ENCODE assay signal across 1 cellular context in the genomic region with DNA sequence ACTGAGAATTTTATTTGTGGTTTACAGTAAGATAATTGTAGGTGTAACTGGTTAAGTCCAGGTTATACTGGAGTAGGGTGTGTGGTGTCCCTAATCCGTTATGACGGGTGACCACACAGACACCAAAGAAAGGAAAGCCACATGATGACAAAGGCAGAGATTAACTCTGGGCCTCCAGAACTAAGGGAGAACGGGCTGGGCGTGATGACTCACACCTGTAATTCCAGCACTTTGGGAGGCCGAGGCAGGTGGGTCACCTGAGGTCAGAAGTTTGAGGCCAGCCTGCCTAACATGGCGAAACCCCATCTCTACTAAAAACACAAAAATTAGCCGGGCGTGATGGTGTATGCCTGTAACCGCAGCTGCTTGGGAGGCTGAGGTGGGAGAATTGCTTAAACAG.
TF ChIP-seq lines count a peak whose summit lies in the region.

No MANE protein-coding gene starts in this region.

TF ChIP-seq in HepG2, 621 proteins besides CTCF, POLR2A, EP300 and RAD21 (continued from another document and continues in another):
- no peak for TF ChIP-seq ZNF570 (CRISPR knock-in tag; IDR thresholded peaks at IDR 0.05; ENCODE audit: borderline replicate concordance)
- TF ChIP-seq, protein P1, sequence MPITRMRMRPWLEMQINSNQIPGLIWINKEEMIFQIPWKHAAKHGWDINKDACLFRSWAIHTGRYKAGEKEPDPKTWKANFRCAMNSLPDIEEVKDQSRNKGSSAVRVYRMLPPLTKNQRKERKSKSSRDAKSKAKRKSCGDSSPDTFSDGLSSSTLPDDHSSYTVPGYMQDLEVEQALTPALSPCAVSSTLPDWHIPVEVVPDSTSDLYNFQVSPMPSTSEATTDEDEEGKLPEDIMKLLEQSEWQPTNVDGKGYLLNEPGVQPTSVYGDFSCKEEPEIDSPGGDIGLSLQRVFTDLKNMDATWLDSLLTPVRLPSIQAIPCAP (CRISPR knock-in tag; IDR thresholded peaks at IDR 0.05; ENCODE audit: low read depth), result no peak
- no peak for TF ChIP-seq ZNF562 (CRISPR knock-in tag; IDR thresholded peaks at IDR 0.05; ENCODE audit: borderline replicate concordance)
- peak; percentile 80 for TF ChIP-seq RXRA (CRISPR knock-in tag; IDR thresholded peaks at IDR 0.05)
- no peak for TF ChIP-seq PHF8 (CRISPR knock-in tag; IDR thresholded peaks at IDR 0.05)
- TF ChIP-seq, protein P2, sequence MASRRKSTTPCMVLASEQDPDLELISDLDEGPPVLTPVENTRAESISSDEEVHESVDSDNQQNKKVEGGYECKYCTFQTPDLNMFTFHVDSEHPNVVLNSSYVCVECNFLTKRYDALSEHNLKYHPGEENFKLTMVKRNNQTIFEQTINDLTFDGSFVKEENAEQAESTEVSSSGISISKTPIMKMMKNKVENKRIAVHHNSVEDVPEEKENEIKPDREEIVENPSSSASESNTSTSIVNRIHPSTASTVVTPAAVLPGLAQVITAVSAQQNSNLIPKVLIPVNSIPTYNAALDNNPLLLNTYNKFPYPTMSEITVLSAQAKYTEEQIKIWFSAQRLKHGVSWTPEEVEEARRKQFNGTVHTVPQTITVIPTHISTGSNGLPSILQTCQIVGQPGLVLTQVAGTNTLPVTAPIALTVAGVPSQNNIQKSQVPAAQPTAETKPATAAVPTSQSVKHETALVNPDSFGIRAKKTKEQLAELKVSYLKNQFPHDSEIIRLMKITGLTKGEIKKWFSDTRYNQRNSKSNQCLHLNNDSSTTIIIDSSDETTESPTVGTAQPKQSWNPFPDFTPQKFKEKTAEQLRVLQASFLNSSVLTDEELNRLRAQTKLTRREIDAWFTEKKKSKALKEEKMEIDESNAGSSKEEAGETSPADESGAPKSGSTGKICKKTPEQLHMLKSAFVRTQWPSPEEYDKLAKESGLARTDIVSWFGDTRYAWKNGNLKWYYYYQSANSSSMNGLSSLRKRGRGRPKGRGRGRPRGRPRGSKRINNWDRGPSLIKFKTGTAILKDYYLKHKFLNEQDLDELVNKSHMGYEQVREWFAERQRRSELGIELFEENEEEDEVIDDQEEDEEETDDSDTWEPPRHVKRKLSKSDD (CRISPR knock-in tag; IDR thresholded peaks at IDR 0.05; ENCODE audit: low read depth), result no peak
- TF ChIP-seq PAWR (CRISPR knock-in tag; IDR thresholded peaks at IDR 0.05; ENCODE audit: borderline replicate concordance), result no peak
- TF ChIP-seq NPAS2 (CRISPR knock-in tag; IDR thresholded peaks at IDR 0.05; ENCODE audit: borderline replicate concordance), result no peak
- no peak for TF ChIP-seq SRSF4 (IDR thresholded peaks at IDR 0.05; ENCODE audit: low read depth, low read length, poor library complexity, severe bottlenecking)
- TF ChIP-seq, protein P3, sequence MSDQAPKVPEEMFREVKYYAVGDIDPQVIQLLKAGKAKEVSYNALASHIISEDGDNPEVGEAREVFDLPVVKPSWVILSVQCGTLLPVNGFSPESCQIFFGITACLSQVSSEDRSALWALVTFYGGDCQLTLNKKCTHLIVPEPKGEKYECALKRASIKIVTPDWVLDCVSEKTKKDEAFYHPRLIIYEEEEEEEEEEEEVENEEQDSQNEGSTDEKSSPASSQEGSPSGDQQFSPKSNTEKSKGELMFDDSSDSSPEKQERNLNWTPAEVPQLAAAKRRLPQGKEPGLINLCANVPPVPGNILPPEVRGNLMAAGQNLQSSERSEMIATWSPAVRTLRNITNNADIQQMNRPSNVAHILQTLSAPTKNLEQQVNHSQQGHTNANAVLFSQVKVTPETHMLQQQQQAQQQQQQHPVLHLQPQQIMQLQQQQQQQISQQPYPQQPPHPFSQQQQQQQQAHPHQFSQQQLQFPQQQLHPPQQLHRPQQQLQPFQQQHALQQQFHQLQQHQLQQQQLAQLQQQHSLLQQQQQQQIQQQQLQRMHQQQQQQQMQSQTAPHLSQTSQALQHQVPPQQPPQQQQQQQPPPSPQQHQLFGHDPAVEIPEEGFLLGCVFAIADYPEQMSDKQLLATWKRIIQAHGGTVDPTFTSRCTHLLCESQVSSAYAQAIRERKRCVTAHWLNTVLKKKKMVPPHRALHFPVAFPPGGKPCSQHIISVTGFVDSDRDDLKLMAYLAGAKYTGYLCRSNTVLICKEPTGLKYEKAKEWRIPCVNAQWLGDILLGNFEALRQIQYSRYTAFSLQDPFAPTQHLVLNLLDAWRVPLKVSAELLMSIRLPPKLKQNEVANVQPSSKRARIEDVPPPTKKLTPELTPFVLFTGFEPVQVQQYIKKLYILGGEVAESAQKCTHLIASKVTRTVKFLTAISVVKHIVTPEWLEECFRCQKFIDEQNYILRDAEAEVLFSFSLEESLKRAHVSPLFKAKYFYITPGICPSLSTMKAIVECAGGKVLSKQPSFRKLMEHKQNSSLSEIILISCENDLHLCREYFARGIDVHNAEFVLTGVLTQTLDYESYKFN (CRISPR knock-in tag; conservative IDR thresholded peaks at IDR 0.05), result peak; percentile 19; the same call in 1 of the 2 replicates
- no peak for TF ChIP-seq SPEN (CRISPR knock-in tag; IDR thresholded peaks at IDR 0.05; ENCODE audit: low read depth)
- no peak for TF ChIP-seq REXO4 (CRISPR knock-in tag; IDR thresholded peaks at IDR 0.05; ENCODE audit: borderline replicate concordance)
- TF ChIP-seq, protein P4, sequence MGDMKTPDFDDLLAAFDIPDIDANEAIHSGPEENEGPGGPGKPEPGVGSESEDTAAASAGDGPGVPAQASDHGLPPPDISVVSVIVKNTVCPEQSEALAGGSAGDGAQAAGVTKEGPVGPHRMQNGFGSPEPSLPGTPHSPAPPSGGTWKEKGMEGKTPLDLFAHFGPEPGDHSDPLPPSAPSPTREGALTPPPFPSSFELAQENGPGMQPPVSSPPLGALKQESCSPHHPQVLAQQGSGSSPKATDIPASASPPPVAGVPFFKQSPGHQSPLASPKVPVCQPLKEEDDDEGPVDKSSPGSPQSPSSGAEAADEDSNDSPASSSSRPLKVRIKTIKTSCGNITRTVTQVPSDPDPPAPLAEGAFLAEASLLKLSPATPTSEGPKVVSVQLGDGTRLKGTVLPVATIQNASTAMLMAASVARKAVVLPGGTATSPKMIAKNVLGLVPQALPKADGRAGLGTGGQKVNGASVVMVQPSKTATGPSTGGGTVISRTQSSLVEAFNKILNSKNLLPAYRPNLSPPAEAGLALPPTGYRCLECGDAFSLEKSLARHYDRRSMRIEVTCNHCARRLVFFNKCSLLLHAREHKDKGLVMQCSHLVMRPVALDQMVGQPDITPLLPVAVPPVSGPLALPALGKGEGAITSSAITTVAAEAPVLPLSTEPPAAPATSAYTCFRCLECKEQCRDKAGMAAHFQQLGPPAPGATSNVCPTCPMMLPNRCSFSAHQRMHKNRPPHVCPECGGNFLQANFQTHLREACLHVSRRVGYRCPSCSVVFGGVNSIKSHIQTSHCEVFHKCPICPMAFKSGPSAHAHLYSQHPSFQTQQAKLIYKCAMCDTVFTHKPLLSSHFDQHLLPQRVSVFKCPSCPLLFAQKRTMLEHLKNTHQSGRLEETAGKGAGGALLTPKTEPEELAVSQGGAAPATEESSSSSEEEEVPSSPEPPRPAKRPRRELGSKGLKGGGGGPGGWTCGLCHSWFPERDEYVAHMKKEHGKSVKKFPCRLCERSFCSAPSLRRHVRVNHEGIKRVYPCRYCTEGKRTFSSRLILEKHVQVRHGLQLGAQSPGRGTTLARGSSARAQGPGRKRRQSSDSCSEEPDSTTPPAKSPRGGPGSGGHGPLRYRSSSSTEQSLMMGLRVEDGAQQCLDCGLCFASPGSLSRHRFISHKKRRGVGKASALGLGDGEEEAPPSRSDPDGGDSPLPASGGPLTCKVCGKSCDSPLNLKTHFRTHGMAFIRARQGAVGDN (CRISPR knock-in tag; IDR thresholded peaks at IDR 0.05), result no peak
- TF ChIP-seq NR3C1 (CRISPR knock-in tag; IDR thresholded peaks at IDR 0.05), result no peak
- TF ChIP-seq RELA (CRISPR knock-in tag; IDR thresholded peaks at IDR 0.05), result no peak
- no peak for TF ChIP-seq STAT5B (CRISPR knock-in tag; IDR thresholded peaks at IDR 0.05)
- no peak for TF ChIP-seq GATAD1 (CRISPR knock-in tag; IDR thresholded peaks at IDR 0.05)
- TF ChIP-seq SOX5 (CRISPR knock-in tag; IDR thresholded peaks at IDR 0.05; ENCODE audit: borderline replicate concordance), result peak; percentile 71; the same call in 1 of the 2 replicates
- no peak for TF ChIP-seq ZZZ3 (CRISPR knock-in tag; IDR thresholded peaks at IDR 0.05; ENCODE audit: borderline replicate concordance)
- TF ChIP-seq ZNF12 (CRISPR knock-in tag; IDR thresholded peaks at IDR 0.05), result no peak
- no peak for TF ChIP-seq NFATC3 (CRISPR knock-in tag; IDR thresholded peaks at IDR 0.05)
- no peak for TF ChIP-seq ATAD3A (CRISPR knock-in tag; IDR thresholded peaks at IDR 0.05)
- TF ChIP-seq, protein P5, sequence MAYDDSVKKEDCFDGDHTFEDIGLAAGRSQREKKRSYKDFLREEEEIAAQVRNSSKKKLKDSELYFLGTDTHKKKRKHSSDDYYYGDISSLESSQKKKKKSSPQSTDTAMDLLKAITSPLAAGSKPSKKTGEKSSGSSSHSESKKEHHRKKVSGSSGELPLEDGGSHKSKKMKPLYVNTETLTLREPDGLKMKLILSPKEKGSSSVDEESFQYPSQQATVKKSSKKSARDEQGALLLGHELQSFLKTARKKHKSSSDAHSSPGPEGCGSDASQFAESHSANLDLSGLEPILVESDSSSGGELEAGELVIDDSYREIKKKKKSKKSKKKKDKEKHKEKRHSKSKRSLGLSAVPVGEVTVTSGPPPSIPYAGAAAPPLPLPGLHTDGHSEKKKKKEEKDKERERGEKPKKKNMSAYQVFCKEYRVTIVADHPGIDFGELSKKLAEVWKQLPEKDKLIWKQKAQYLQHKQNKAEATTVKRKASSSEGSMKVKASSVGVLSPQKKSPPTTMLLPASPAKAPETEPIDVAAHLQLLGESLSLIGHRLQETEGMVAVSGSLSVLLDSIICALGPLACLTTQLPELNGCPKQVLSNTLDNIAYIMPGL (CRISPR knock-in tag; IDR thresholded peaks at IDR 0.05; ENCODE audit: borderline replicate concordance in 1 of 2, low read depth in 1 of 2), result no peak
- TF ChIP-seq PLRG1 (conservative IDR thresholded peaks at IDR 0.05), result no peak
- TF ChIP-seq, protein P6, sequence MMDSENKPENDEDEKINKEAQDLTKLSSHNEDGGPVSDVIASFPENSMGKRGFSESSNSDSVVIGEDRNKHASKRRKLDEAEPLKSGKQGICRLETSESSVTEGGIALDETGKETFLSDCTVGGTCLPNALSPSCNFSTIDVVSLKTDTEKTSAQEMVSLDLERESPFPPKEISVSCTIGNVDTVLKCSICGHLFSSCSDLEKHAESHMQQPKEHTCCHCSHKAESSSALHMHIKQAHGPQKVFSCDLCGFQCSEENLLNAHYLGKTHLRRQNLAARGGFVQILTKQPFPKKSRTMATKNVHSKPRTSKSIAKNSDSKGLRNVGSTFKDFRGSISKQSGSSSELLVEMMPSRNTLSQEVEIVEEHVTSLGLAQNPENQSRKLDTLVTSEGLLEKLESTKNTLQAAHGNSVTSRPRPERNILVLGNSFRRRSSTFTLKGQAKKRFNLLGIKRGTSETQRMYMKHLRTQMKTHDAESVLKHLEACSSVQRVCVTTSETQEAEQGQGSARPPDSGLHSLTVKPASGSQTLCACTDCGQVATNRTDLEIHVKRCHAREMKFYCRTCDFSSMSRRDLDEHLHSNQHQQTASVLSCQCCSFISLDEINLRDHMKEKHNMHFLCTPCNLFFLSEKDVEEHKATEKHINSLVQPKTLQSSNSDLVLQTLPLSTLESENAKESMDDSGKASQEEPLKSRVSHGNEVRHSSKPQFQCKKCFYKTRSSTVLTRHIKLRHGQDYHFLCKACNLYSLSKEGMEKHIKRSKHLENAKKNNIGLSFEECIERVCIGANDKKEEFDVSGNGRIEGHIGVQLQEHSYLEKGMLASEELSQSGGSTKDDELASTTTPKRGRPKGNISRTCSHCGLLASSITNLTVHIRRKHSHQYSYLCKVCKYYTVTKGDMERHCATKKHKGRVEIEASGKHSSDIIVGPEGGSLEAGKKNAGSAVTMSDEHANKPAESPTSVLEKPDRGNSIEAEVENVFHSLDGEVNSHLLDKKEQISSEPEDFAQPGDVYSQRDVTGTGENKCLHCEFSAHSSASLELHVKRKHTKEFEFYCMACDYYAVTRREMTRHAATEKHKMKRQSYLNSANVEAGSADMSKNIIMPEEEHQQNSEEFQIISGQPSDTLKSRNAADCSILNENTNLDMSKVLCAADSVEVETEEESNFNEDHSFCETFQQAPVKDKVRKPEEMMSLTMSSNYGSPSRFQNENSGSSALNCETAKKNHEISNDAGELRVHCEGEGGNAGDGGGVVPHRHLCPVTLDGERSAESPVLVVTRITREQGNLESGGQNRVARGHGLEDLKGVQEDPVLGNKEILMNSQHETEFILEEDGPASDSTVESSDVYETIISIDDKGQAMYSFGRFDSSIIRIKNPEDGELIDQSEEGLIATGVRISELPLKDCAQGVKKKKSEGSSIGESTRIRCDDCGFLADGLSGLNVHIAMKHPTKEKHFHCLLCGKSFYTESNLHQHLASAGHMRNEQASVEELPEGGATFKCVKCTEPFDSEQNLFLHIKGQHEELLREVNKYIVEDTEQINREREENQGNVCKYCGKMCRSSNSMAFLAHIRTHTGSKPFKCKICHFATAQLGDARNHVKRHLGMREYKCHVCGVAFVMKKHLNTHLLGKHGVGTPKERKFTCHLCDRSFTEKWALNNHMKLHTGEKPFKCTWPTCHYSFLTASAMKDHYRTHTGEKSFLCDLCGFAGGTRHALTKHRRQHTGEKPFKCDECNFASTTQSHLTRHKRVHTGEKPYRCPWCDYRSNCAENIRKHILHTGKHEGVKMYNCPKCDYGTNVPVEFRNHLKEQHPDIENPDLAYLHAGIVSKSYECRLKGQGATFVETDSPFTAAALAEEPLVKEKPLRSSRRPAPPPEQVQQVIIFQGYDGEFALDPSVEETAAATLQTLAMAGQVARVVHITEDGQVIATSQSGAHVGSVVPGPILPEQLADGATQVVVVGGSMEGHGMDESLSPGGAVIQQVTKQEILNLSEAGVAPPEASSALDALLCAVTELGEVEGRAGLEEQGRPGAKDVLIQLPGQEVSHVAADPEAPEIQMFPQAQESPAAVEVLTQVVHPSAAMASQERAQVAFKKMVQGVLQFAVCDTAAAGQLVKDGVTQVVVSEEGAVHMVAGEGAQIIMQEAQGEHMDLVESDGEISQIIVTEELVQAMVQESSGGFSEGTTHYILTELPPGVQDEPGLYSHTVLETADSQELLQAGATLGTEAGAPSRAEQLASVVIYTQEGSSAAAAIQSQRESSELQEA (CRISPR knock-in tag; IDR thresholded peaks at IDR 0.05; ENCODE audit: not compliant biosample characterization), result no peak
- TF ChIP-seq SAP130 (CRISPR knock-in tag; IDR thresholded peaks at IDR 0.05; ENCODE audit: low read depth), result peak; percentile 40
- no peak for TF ChIP-seq ARID2 (CRISPR knock-in tag; IDR thresholded peaks at IDR 0.05; ENCODE audit: borderline replicate concordance)
- TF ChIP-seq SIN3B (IDR thresholded peaks at IDR 0.05; ENCODE audit: low read length), result no peak
- no peak for TF ChIP-seq RBM22 (optimal IDR thresholded peaks at IDR 0.05; ENCODE audit: low read length)
- TF ChIP-seq LCORL (IDR thresholded peaks at IDR 0.05), result no peak
- peak; percentile 60; the same call in 1 of the 2 replicates for TF ChIP-seq LCORL (CRISPR knock-in tag; IDR thresholded peaks at IDR 0.05)
- TF ChIP-seq POLR2AphosphoS5 (IDR thresholded peaks at IDR 0.05; ENCODE audit: low read depth, low read length), result no peak
- TF ChIP-seq DPF2 (CRISPR knock-in tag; IDR thresholded peaks at IDR 0.05; ENCODE audit: borderline replicate concordance, low read depth), result no peak
- no peak for TF ChIP-seq ZNF546 (CRISPR knock-in tag; conservative IDR thresholded peaks at IDR 0.05)
- TF ChIP-seq, protein P7, sequence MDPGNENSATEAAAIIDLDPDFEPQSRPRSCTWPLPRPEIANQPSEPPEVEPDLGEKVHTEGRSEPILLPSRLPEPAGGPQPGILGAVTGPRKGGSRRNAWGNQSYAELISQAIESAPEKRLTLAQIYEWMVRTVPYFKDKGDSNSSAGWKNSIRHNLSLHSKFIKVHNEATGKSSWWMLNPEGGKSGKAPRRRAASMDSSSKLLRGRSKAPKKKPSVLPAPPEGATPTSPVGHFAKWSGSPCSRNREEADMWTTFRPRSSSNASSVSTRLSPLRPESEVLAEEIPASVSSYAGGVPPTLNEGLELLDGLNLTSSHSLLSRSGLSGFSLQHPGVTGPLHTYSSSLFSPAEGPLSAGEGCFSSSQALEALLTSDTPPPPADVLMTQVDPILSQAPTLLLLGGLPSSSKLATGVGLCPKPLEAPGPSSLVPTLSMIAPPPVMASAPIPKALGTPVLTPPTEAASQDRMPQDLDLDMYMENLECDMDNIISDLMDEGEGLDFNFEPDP (CRISPR knock-in tag; conservative IDR thresholded peaks at IDR 0.05), result no peak
- no peak for TF ChIP-seq KAT7 (CRISPR knock-in tag; IDR thresholded peaks at IDR 0.05; ENCODE audit: borderline replicate concordance)
